Comparison of ENCODE assay signal across 17 cellular contexts in the genomic region with DNA sequence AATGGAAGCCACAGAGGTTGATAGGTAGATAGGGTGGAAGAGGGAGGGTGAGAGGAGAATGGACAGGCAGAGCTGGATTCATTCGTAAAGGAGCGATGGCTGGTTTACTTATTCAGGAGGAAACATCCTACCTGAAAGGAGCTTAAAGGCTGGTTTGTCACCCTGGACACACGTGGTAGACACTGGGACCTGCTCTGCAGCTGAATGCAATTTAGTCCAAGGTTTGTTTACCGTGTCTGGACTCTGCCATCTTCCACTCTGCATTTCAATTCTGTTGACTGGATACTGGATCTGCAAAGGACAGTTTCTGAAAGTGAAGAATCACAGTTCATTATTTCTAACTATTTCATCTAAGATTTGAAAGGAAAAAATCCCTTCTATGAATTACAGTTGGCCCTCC. TPM values are rescaled to one million over a fixed set of nuclear protein-coding genes. Genes with fewer than 3 reads are reported as not detected.
"Had no signal": no experiment of that assay in that cellular context is flagged by ENCODE, and none has a peak within 500 bp of the region (broad histone marks: within the 10 kb centered on the region; RNA-seq: fewer than 3 reads in every experiment).

No MANE protein-coding gene starts in this region.

RNA-seq across cellular contexts. Expression of a gene that starts 15.6 kb away (rescaled TPM):
- total RNA-seq: activated naive CD4-positive, alpha-beta T cell treated with anti-CD3 and anti-CD28 coated beads for 36 hours; activated naive CD4-positive, alpha-beta T cell treated with anti-CD3 and anti-CD28 coated beads, Interleukin-2, amount 50 U/mL, for 72 hours; activated naive CD8-positive, alpha-beta T cell treated with anti-CD3 and anti-CD28 coated beads for 36 hours; activated naive CD8-positive, alpha-beta T cell treated with anti-CD3 and anti-CD28 coated beads, Interleukin-2, amount 10 ng/mL, durations not matched to agents 7 days and 5 days; activated T-cell treated with anti-CD3 and anti-CD28 coated beads, Interleukin-2, amount 50 U/mL, for 4 hours; activated T-cell treated with anti-CD3 and anti-CD28 coated beads, Interleukin-2, amount 50 U/mL, for 72 hours; activated T-helper 1 cell treated with anti-CD3 and anti-CD28 coated beads, Interleukin-12 subunit alpha, Interleukin-12 subunit beta, Interleukin-2, Interleukin-4 antibody, amounts not matched to agents 30 ng/mL and 10 ng/mL and 1 ng/mL, durations not matched to agents 14 hours and 24 hours and 36 hours; activated T-helper 17 cell treated with anti-CD3 and anti-CD28 coated beads, Interleukin-2, amount 50 U/mL, for 72 hours; activated T-helper 2 cell treated with anti-CD3 and anti-CD28 coated beads, Interferon-gamma antibody, Interleukin-2, Interleukin-4, amounts not matched to agents 10 μg/mL and 5 μg/mL and 100 μg/mL, durations not matched to agents 14 hours and 24 hours and 36 hours; adrenal gland; aorta; ascending aorta; astrocyte; breast epithelium; cardiac muscle cell; cardiac septum; chondrocyte had no signal
- polyA plus RNA-seq: adrenal gland, aorta, cardiac muscle cell had no signal
